ENCODE assay signal across 9 cellular contexts in the genomic region with DNA sequence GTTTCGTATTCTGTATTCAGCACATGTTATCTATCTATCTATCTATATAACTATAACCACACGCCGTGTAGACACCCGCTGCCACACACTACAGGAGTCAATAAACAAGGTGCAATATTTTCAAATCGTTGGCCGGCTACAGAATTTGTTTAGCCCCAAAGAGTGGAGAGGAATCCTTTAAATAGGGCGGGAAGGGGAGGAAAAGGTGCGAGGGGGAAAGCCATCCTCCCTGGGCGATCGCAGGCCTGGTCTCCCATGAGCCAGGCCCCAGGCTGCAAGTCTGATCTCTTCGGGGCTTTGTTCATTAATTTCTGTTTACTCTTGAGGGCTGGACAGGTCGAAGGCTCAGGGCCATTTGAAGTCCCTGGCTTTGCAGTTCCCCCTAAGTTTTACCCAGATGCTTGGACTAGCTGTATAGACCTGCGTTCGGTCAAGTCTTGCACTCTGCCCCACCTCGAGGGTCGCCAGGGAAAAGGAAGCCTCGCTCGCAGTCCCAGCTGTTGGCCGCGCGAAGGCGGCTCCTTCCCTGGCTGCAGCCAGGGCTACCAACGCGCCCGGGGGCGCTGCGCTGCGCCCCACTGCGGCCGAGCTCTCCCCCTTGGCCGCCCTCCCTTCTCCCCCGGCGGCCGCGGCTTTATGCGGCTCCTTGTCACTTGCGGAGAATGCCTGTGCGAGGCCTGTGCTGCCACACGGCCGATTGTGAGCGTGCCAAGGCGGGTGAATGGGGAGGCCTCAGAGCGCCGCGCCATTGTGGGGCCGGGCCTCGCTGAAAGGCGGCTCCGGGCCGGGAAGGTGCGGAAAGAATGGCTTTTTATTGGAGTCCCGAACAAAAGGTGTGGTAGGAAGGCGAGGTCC. TPM values are rescaled to one million over a fixed set of nuclear protein-coding genes. Genes with fewer than 3 reads are reported as not detected.
DNase-seq lines count a peak whose midpoint lies in the region; FAIRE-seq and TF ChIP-seq lines count a peak whose summit lies in the region.
"Had no signal": no experiment of that assay in that cellular context is flagged by ENCODE, and none has a peak within 500 bp of the region (broad histone marks: within the 10 kb centered on the region; RNA-seq: fewer than 3 reads in every experiment).

No MANE protein-coding gene starts in this region.

- H3K9me3 ChIP-seq in esophagus muscularis mucosa, result no peaks in the 10 kb centered on the region
- H3K9me3 ChIP-seq in neutrophil, result no peaks in the 10 kb centered on the region

- TF ChIP-seq EP300 in esophagus muscularis mucosa (IDR thresholded peaks at IDR 0.05), result no peak

- FAIRE-seq in frontal cortex (lab: Jason Lieb, UNC), result no peak

- intact Hi-C loops in esophagus muscularis mucosa (cut with DNase I), result no loop called here

- H3K4me1 ChIP-seq in esophagus muscularis mucosa (peaks cover 38 to 72% (median 62%) of the 10 kb centered on the region in 4 donors), neutrophil (ENCODE audit: control insufficient read depth in 1 of 2, insufficient read depth in 1 of 2, low read depth in 1 of 2, low read length in 1 of 2) (peaks cover 41 to 63% of the 10 kb centered on the region in 2 experiments)

- no peaks in the 10 kb centered on the region for H3K36me3 ChIP-seq in esophagus muscularis mucosa
- no peaks in the 10 kb centered on the region for H3K36me3 ChIP-seq in neutrophil

- TF ChIP-seq CTCF in esophagus muscularis mucosa (IDR thresholded peaks at IDR 0.05) (no peak), neutrophil (IDR thresholded peaks at IDR 0.05) (no peak)

- H3K27ac ChIP-seq in esophagus muscularis mucosa (replicated peaks in 1 of 4) (no peak overlapping the region), neutrophil (no peak overlapping the region)

- TF ChIP-seq POLR2A in esophagus muscularis mucosa (IDR thresholded peaks at IDR 0.05; ENCODE audit: low read depth), result no peak

- WGBS in esophagus muscularis mucosa, result 13% methylated on average over 42 of the region's 53 CpGs

- H3K4me3 ChIP-seq in esophagus muscularis mucosa (peak overlapping the region; percentile 28 to 46 (median 44)), neutrophil (ENCODE audit: low read depth in 1 of 2, low read length in 1 of 2) (peak overlapping the region; percentile 20 to 39)

- H3K27me3 ChIP-seq in esophagus muscularis mucosa, result peaks cover 16 to 100% (median 93%) of the 10 kb centered on the region in 4 donors
- peaks cover 100% of the 10 kb centered on the region for H3K27me3 ChIP-seq in neutrophil

- peak; percentile 44 for DNase-seq in DMS53 treated with DMSO at 0.1 percent for 48 hours (lab: John Stamatoyannopoulos, UW; ENCODE audit: unreplicated experiment)
- DNase-seq in Kasumi-1 (lab: John Stamatoyannopoulos, UW), result peak; percentile 14 to 28
- DNase-seq in esophagus muscularis mucosa (ENCODE audit: extremely low spot score), result no peak
- DNase-seq in mucosa of gallbladder (ENCODE audit: low spot score), result no peak
- no peak for DNase-seq in COLO829 (ENCODE audit: low spot score)
- no peak for DNase-seq in HuH-7 (ENCODE audit: low spot score)
- no peak for DNase-seq in frontal cortex (ENCODE audit: low spot score in 2 of 2)
- DNase-seq: NCI-H2171 had no signal

RNA-seq across cellular contexts. Expression of gene NKX2-3, which starts 3.9 kb away (rescaled TPM):
- total RNA-seq in esophagus muscularis mucosa, result under 1 TPM in 2 of 4 donors, not detected in 2; 0.19 to 0.34 TPM
- 4.4 TPM for total RNA-seq in mucosa of gallbladder
- under 0.01 TPM for total RNA-seq in frontal cortex

Comparison
In these comparisons a context has a peak if more than half of its experiments do, and no peak if none do; other contexts are left out.
1. DNase-seq: peak in DMS53 treated with DMSO at 0.1 percent for 48 hours (single experiment) and Kasumi-1 (2 of 2); none in esophagus muscularis mucosa (single experiment), mucosa of gallbladder (single experiment), COLO829 (single experiment), HuH-7 (single experiment) and frontal cortex (0 of 2).